In the genomic region with DNA sequence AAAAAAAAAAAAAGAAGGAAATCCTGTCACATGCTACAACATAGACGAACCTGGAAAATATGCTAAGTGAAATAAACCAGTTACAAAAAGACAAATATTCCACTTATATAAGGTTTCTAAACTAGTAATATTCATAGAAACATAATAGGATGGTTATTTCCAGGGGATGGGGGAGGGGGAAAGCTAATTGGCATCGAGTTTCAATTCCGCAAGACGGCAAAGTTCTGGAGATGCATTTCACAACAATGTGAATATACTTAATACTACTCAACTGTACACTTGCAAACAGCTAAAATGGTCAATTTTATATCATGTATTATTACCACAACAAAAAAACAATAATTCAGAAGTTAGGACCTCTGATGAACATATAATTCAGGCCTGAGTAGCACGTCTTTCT, we compare ENCODE assay signal across 20 cellular contexts.
"Had no signal": no experiment of that assay in that cellular context is flagged by ENCODE, and none has a peak within 500 bp of the region (broad histone marks: within the 10 kb centered on the region; RNA-seq: fewer than 3 reads in every experiment).

No MANE protein-coding gene starts in this region.

- H3K4me3 Mint-ChIP-seq: effector memory CD8-positive, alpha-beta T cell; memory B cell; mesothelial cell of epicardium; natural killer cell; neural crest cell; stimulated activated naive B cell treated with anti-CD40 and anti-IgM and Interleukin-4, amounts not matched to agents 10 μg/mL and 1 μg/mL and 100 μg/mL, for 72 hours; stimulated activated naive CD8-positive, alpha-beta T cell treated with anti-CD3 and anti-CD28 coated beads, Interleukin-15, amount 100 ng/mL, for 72 hours had no signal

- H3K4me1 Mint-ChIP-seq: mesothelial cell of epicardium; stimulated activated naive CD8-positive, alpha-beta T cell treated with anti-CD3 and anti-CD28 coated beads, Interleukin-15, amount 100 ng/mL, for 72 hours had no signal

- DNase-seq: cortex of kidney; effector memory CD8-positive, alpha-beta T cell; foreskin fibroblast; head of caudate nucleus; kidney; left cardiac atrium; left ventricle myocardium inferior; lower lobe of right lung; natural killer cell; posterior cingulate gyrus; spleen; stimulated activated CD4-positive, alpha-beta T cell treated with anti-CD3 and anti-CD28 coated beads, Interleukin-15, amount 100 ng/mL, for 24 hours; stimulated activated CD4-positive, alpha-beta T cell treated with anti-CD3 and anti-CD28 coated beads, Interleukin-1b, Interleukin-23, amount 100 ng/mL, for 48 hours; stimulated activated CD4-positive, alpha-beta T cell treated with anti-CD3 and anti-CD28 coated beads, Interleukin-4, amount 100 ng/mL, for 24 hours; stimulated activated naive B cell treated with anti-CD40 and anti-IgM and Interleukin-4, amounts not matched to agents 10 μg/mL and 1 μg/mL and 100 μg/mL, for 72 hours; stimulated activated naive CD8-positive, alpha-beta T cell treated with anti-CD3 and anti-CD28 coated beads, Interleukin-15, amount 100 ng/mL, for 72 hours; transverse colon had no signal

- H3K27me3 Mint-ChIP-seq: memory B cell; stimulated activated naive B cell treated with anti-CD40 and anti-IgM and Interleukin-4, amounts not matched to agents 10 μg/mL and 1 μg/mL and 100 μg/mL, for 72 hours had no signal

- H3K27ac Mint-ChIP-seq: effector memory CD8-positive, alpha-beta T cell; memory B cell; mesothelial cell of epicardium; natural killer cell; stimulated activated naive B cell treated with anti-CD40 and anti-IgM and Interleukin-4, amounts not matched to agents 10 μg/mL and 1 μg/mL and 100 μg/mL, for 72 hours; stimulated activated naive CD8-positive, alpha-beta T cell treated with anti-CD3 and anti-CD28 coated beads, Interleukin-15, amount 100 ng/mL, for 72 hours had no signal

- H3K36me3 Mint-ChIP-seq: memory B cell; mesothelial cell of epicardium; natural killer cell; stimulated activated naive B cell treated with anti-CD40 and anti-IgM and Interleukin-4, amounts not matched to agents 10 μg/mL and 1 μg/mL and 100 μg/mL, for 72 hours had no signal

- H3K9me3 Mint-ChIP-seq: effector memory CD8-positive, alpha-beta T cell; memory B cell; mesothelial cell of epicardium; natural killer cell; stimulated activated naive B cell treated with anti-CD40 and anti-IgM and Interleukin-4, amounts not matched to agents 10 μg/mL and 1 μg/mL and 100 μg/mL, for 72 hours; stimulated activated naive CD8-positive, alpha-beta T cell treated with anti-CD3 and anti-CD28 coated beads, Interleukin-15, amount 100 ng/mL, for 72 hours had no signal
